8 cellular contexts compared by ENCODE assay signal in the genomic region with DNA sequence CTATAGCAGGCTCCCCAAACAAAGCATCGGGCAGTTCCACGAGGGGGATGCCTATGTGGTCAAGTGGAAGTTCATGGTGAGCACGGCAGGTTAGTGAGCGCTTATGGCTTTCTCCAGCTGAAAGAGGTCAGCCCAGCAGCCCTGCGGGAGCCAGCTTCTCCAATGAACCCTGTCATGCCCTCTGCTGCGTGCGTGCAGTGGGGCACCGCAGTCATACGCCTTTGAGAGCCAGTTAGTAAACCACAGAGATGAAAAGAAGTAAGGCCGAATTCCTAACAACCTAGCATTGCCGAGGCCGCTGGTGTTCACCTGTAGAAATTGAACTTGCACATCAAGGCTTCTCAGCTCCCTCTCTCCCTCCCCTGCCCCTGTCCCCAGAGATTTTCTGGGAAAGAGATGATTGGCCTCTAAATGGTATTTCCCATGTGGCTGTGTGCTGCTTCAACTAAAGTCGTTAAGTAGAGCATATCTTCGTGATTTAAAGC.
DNase-seq lines count a peak whose midpoint lies in the region; ATAC-seq and TF ChIP-seq lines count a peak whose summit lies in the region.
"Not testable (repeated sequence)": the region's sequence is repeated elsewhere in the genome, so short reads cannot be mapped to it uniquely, and the experiment has no call there.

No MANE protein-coding gene starts in this region.

- H3K4me1 Mint-ChIP-seq in activated T-helper 17 cell treated with anti-CD3 and anti-CD28 coated beads, Interleukin-2, amount 50 U/mL, for 72 hours, result peaks cover 20% of the 10 kb centered on the region

- not testable (repeated sequence) for H3K9me3 Mint-ChIP-seq in activated T-helper 17 cell treated with anti-CD3 and anti-CD28 coated beads, Interleukin-2, amount 50 U/mL, for 72 hours

- TF ChIP-seq CTCF in DND-41 (IDR thresholded peaks at IDR 0.05; ENCODE audit: borderline replicate concordance, extremely low read depth, low read length, poor library complexity, severe bottlenecking), result peak; percentile 24

- not testable (repeated sequence) for H4K20me1 ChIP-seq in DND-41 (ENCODE audit: insufficient read depth, low read length)

- DNase-seq in DND-41 (peak; percentile 58), NCI-H1436 treated with DMSO at 0.1 percent for 48 hours (lab: John Stamatoyannopoulos, UW) (peak; percentile 78), glomerular visceral epithelial cell (ENCODE audit: extremely low spot score) (peak; percentile 54)
- DNase-seq in stimulated activated CD4-positive, alpha-beta T cell treated with anti-CD3 and anti-CD28 coated beads, Interleukin-2, amount 100 ng/mL, for 24 hours, result peak; percentile 57 to 60

- H3K9me3 ChIP-seq in DND-41 (ENCODE audit: insufficient read depth, low read length, severe bottlenecking), result not testable (repeated sequence)

- H3K27ac Mint-ChIP-seq in activated T-helper 17 cell treated with anti-CD3 and anti-CD28 coated beads, Interleukin-2, amount 50 U/mL, for 72 hours, result peak overlapping the region; percentile 92

- H3K36me3 Mint-ChIP-seq in activated T-helper 17 cell treated with anti-CD3 and anti-CD28 coated beads, Interleukin-2, amount 50 U/mL, for 72 hours (ENCODE audit: low read depth), result peaks cover 74% of the 10 kb centered on the region

- H3K79me2 ChIP-seq in DND-41 (ENCODE audit: insufficient read depth, low read length), result not testable (repeated sequence)

- peak overlapping the region; percentile 3 to 51; a peak in 3 of 4 replicates for H3K4me3 ChIP-seq in DND-41 (ENCODE audit: low read depth in 1 of 2, low read length in 2 of 2)

- H3K27me3 ChIP-seq in DND-41 (ENCODE audit: insufficient read depth, low read length, poor library complexity), result not testable (repeated sequence)

- H3K36me3 ChIP-seq in DND-41 (ENCODE audit: insufficient read depth, low read length), result not testable (repeated sequence)

- H3K27ac ChIP-seq in DND-41 (ENCODE audit: low read length), result peak overlapping the region; percentile 97

- ATAC-seq in DND-41 (ENCODE audit: insufficient read depth, low read depth), result peak; percentile 29
- peak; percentile 5 for ATAC-seq in GM19463 (IDR thresholded peaks at IDR 0.05; ENCODE audit: unreplicated experiment)
- peak; percentile 6 for ATAC-seq in HG02943 (IDR thresholded peaks at IDR 0.05; ENCODE audit: low read depth, unreplicated experiment)
- ATAC-seq in activated CD4-positive, CD25-positive, alpha-beta regulatory T cell treated with anti-CD3 and anti-CD28 coated beads, Interleukin-2, amount 50 U/mL, for 24 hours, result peak; percentile 4 to 8
- ATAC-seq in activated T-helper 17 cell treated with anti-CD3 and anti-CD28 coated beads, Interleukin-2, amount 50 U/mL, for 72 hours (replicated peaks), result peak; percentile 20

- H3K4me3 Mint-ChIP-seq in activated T-helper 17 cell treated with anti-CD3 and anti-CD28 coated beads, Interleukin-2, amount 50 U/mL, for 72 hours, result peak overlapping the region; percentile 93

- not testable (repeated sequence) for H3K27me3 Mint-ChIP-seq in activated T-helper 17 cell treated with anti-CD3 and anti-CD28 coated beads, Interleukin-2, amount 50 U/mL, for 72 hours

- H2AFZ ChIP-seq in DND-41 (ENCODE audit: low read depth, low read length), result peak overlapping the region; percentile 68

- peak overlapping the region; percentile 71 for H3K4me2 ChIP-seq in DND-41 (ENCODE audit: insufficient read depth, low read length)

- H3K9ac ChIP-seq in DND-41 (ENCODE audit: low read depth, low read length), result peak overlapping the region; percentile 67

- peaks cover 83% of the 10 kb centered on the region for H3K4me1 ChIP-seq in DND-41 (ENCODE audit: insufficient read depth, low read length)

Comparison
In these comparisons a context has a peak if more than half of its experiments do, and no peak if none do; other contexts are left out.
1. Peak in every context shown above with its lines: DNase-seq, ATAC-seq, H3K4me3 ChIP-seq and H3K27ac ChIP-seq.